In the genomic region with DNA sequence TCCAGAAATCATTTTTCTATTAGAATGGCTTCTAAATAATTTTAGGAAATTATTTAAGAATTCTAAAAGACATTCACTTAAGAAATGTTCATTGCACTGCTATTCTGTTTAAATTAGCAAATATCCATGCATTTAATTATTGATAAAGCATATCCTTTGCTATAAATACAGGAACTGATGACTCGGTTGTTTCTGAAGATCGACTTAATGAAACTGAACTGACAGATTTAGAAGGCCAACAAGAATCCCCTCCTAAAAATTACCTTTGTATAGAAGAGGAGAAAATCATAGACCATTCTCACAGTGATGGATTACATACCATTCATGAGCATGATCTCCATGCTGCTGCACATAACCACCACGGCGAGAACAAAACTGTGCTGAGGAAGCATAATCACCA, we compare ENCODE assay signal across 26 cellular contexts.
"Had no signal": no experiment of that assay in that cellular context is flagged by ENCODE, and none has a peak within 500 bp of the region (broad histone marks: within the 10 kb centered on the region; RNA-seq: fewer than 3 reads in every experiment).

No MANE protein-coding gene starts in this region.

- FAIRE-seq: bronchial epithelial cell, frontal cortex had no signal

- H3K27me3 ChIP-seq: ascending aorta, brain microvascular endothelial cell, dorsolateral prefrontal cortex had no signal

- H3K9me3 ChIP-seq: ascending aorta had no signal

- H3K27ac ChIP-seq: ascending aorta, brain microvascular endothelial cell, coronary artery, dorsolateral prefrontal cortex had no signal

- ATAC-seq: activated CD4-positive, alpha-beta T cell treated with anti-CD3 and anti-CD28 coated beads for 36 hours; activated naive CD4-positive, alpha-beta T cell treated with anti-CD3 and anti-CD28 coated beads, Interleukin-2, amount 50 U/mL, for 72 hours; activated T-cell treated with anti-CD3 and anti-CD28 coated beads, Interleukin-2, amount 50 U/mL, for 72 hours; esophagus mucosa had no signal

- H3K4me1 ChIP-seq: ascending aorta had no signal

- H3K4me3 ChIP-seq: ascending aorta, coronary artery, dorsolateral prefrontal cortex had no signal

- DNase-seq: activated CD4-positive, alpha-beta memory T cell treated with anti-CD3 and anti-CD28 coated beads, Interleukin-2, amount 10 ng/mL, durations not matched to agents 7 days and 5 days; activated CD4-positive, alpha-beta T cell treated with anti-CD3 and anti-CD28 coated beads for 36 hours; activated CD4-positive, alpha-beta T cell treated with anti-CD3 and anti-CD28 coated beads, Interleukin-2, amount 10 ng/mL, durations not matched to agents 24 days and 14 days; activated CD4-positive, CD25-positive, alpha-beta regulatory T cell; activated CD4-positive, CD25-positive, alpha-beta regulatory T cell treated with anti-CD3 and anti-CD28 coated beads, Interleukin-2, amount 50 U/mL, for 72 hours; activated CD8-positive, alpha-beta memory T cell treated with anti-CD3 and anti-CD28 coated beads, Interleukin-2, amount 50 U/mL, for 48 hours; activated gamma-delta T cell; activated naive CD4-positive, alpha-beta T cell; activated naive CD4-positive, alpha-beta T cell treated with anti-CD3 and anti-CD28 coated beads, Interleukin-2, amount 10 ng/mL, durations not matched to agents 7 days and 5 days; activated naive CD8-positive, alpha-beta T cell treated with anti-CD3 and anti-CD28 coated beads, Interleukin-2, amount 10 ng/mL, durations not matched to agents 7 days and 5 days; activated T-cell treated with anti-CD3 and anti-CD28 coated beads for 4 hours; activated T-cell treated with anti-CD3 and anti-CD28 coated beads, Interleukin-2, amount 50 U/mL, for 24 hours; activated T-cell treated with anti-CD3 and anti-CD28 coated beads, Interleukin-2, amount 50 U/mL, for 72 hours; brain microvascular endothelial cell; dorsolateral prefrontal cortex; effector memory CD4-positive, alpha-beta T cell; endodermal cell; foreskin fibroblast; head of caudate nucleus; T-helper 2 cell had no signal

- H3K36me3 ChIP-seq: brain microvascular endothelial cell had no signal
